8 cellular contexts compared by ENCODE assay signal in the genomic region with DNA sequence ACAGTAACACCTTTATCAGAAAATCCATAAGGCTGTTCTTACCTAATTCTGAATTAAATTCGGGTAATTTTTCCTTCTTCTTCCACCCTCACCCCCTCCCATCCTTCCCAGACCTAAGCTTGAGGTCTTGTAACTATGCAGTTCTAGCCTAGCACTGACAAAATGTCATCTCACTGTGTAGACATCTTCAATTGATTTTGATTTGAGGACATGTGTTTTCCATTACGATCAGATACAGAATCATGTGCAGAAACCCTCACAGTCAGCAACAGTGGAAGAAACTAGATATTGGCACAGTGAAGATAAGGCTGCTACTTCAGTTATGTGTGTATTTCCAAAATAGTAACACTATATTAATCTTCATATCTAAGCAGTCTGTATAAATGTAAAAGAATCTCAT.
"Had no signal": no experiment of that assay in that cellular context is flagged by ENCODE, and none has a peak within 500 bp of the region (broad histone marks: within the 10 kb centered on the region; RNA-seq: fewer than 3 reads in every experiment).

No MANE protein-coding gene starts in this region.

- H3K4me3 Mint-ChIP-seq: HFFc6, IgD-negative memory B cell had no signal

- H3K9me3 Mint-ChIP-seq: HFFc6 had no signal

- FAIRE-seq: HepG2 had no signal

- DNase-seq: GM23248, GOT3, H7, HFFc6, KBM-7 had no signal

- H3K4me1 Mint-ChIP-seq: IgD-negative memory B cell had no signal

- ATAC-seq: HCT116, HepG2 had no signal

- H3K27ac Mint-ChIP-seq: HFFc6 had no signal

- H3K36me3 Mint-ChIP-seq: IgD-negative memory B cell had no signal
